Comparison of ENCODE assay signal across 8 cellular contexts in genomic region chr22:21937041-21937820, GRCh38. TPM values are rescaled to one million over a fixed set of nuclear protein-coding genes. Genes with fewer than 3 reads are reported as not detected.
DNase-seq lines count a peak whose midpoint lies in the region; ATAC-seq and TF ChIP-seq lines count a peak whose summit lies in the region.

No MANE protein-coding gene starts in this region.

- H4K20me1 ChIP-seq in DOHH2 (ENCODE audit: control insufficient read depth, insufficient read depth, low read depth, low read length), result no peaks in the 10 kb centered on the region

- H3K9me2 ChIP-seq in DOHH2 (replicated peaks; ENCODE audit: control insufficient read depth, low read length), result no peaks in the 10 kb centered on the region

- no peak for TF ChIP-seq POLR2A in heart left ventricle (IDR thresholded peaks at IDR 0.05)

- TF ChIP-seq CTCF in DOHH2 (IDR thresholded peaks at IDR 0.05; ENCODE audit: low read depth, low read length, poor library complexity, severe bottlenecking) (no peak), heart left ventricle (IDR thresholded peaks at IDR 0.05) (no peak), psoas muscle (IDR thresholded peaks at IDR 0.05) (no peak)

- peaks cover 38% of the 10 kb centered on the region for H3K4me1 ChIP-seq in DOHH2 (ENCODE audit: control insufficient read depth, low read length)
- peaks cover 31 to 71% (median 62%) of the 10 kb centered on the region in 12 donors for H3K4me1 ChIP-seq in heart left ventricle
- H3K4me1 ChIP-seq in psoas muscle, result peaks cover 24% of the 10 kb centered on the region

- H3K4me2 ChIP-seq in DOHH2 (ENCODE audit: low read length), result peak overlapping the region; percentile 92

- 43 to 68% (median 57%) methylated on average over 19 to 20 of the region's 20 CpGs for WGBS in heart left ventricle, 4 donors
- WGBS in psoas muscle, 3 donors, result 30 to 47% (median 33%) methylated on average over 18 to 20 of the region's 20 CpGs

- H3K79me2 ChIP-seq in DOHH2 (ENCODE audit: control insufficient read depth, low read length), result no peaks in the 10 kb centered on the region

- H3K27me3 ChIP-seq in DOHH2 (ENCODE audit: control insufficient read depth, low read length) (no peaks in the 10 kb centered on the region), heart left ventricle (no peaks in the 10 kb centered on the region), psoas muscle (ENCODE audit: insufficient read depth in 3 of 3, low read length in 2 of 3) (peaks cover 0 to under 1% (median 0%) of the 10 kb centered on the region in 3 donors)

- ATAC-seq in heart left ventricle (peak in 2 of 4 donors; percentile 1 to 19), psoas muscle (peak in 2 of 4 donors; percentile 21 to 35), HG03045 (IDR thresholded peaks at IDR 0.05; ENCODE audit: unreplicated experiment) (no peak), HG02763 (IDR thresholded peaks at IDR 0.05; ENCODE audit: unreplicated experiment) (no peak)

- H3F3A ChIP-seq in DOHH2 (ENCODE audit: control insufficient read depth, insufficient read depth), result no peaks in the 10 kb centered on the region

- DNase-seq in SKM-1 (lab: John Stamatoyannopoulos, UW; ENCODE audit: unreplicated experiment) (peak; percentile 16), heart left ventricle (peak in 3 of 5 donors; percentile 39 to 59 (median 55)), psoas muscle (peak; percentile 53 to 73), EL (no peak), NCI-H128 (lab: John Stamatoyannopoulos, UW; ENCODE audit: unreplicated experiment) (no peak)

- peak overlapping the region; percentile 74; the same call in 1 of the 2 replicates for H3K4me3 ChIP-seq in DOHH2 (ENCODE audit: low read length)
- H3K4me3 ChIP-seq in heart left ventricle, result peak overlapping the region in 10 of 12 donors; percentile 43 to 67 (median 64)
- peak overlapping the region; percentile 59 for H3K4me3 ChIP-seq in psoas muscle

- intact Hi-C loops in heart left ventricle (cut with DNase I) (loop anchor here in 8 of 10 donors (5.0 to 10.0 kb wide), 7 partner anchors 45 to 225 kb away; partner anchors contain the start of genes MAPK1 (in 2 of the 8) and TOP3B (in 1 of the 8)), psoas muscle (cut with DNase I) (loop anchor here (5.0 kb wide), 3 partner anchors 70 to 225 kb away; partner anchors contain the start of gene MAPK1 (in 1 of the 2))

- peaks cover 3% of the 10 kb centered on the region; the same call in 1 of the 2 replicates for H3K36me3 ChIP-seq in DOHH2 (ENCODE audit: control insufficient read depth, low read length)
- H3K36me3 ChIP-seq in heart left ventricle, result peaks cover under 1 to 51% (median 38%) of the 10 kb centered on the region in 9 donors
- peaks cover 0 to 35% of the 10 kb centered on the region in 2 donors for H3K36me3 ChIP-seq in psoas muscle (ENCODE audit: insufficient read depth in 1 of 2, low read depth in 1 of 2)

- H3K27ac ChIP-seq in DOHH2 (ENCODE audit: low read depth, low read length) (no peak overlapping the region), heart left ventricle (peak overlapping the region; percentile 88 to 98 (median 96)), psoas muscle (peak overlapping the region; percentile 84)

- H3K9me3 ChIP-seq in DOHH2 (ENCODE audit: control insufficient read depth, insufficient read depth, low read length), result no peaks in the 10 kb centered on the region
- no peaks in the 10 kb centered on the region for H3K9me3 ChIP-seq in heart left ventricle
- H3K9me3 ChIP-seq in psoas muscle, result no peaks in the 10 kb centered on the region

RNA-seq across cellular contexts. Expression of gene PPM1F, which starts 15.4 kb away (rescaled TPM):
- total RNA-seq in heart left ventricle (10 to 100 TPM; 13.9 to 51.1 (median 21.1) TPM), psoas muscle (10 to 100 TPM; 11.9 to 29.5 (median 15.7) TPM)
- polyA plus RNA-seq in heart left ventricle (10 to 100 TPM; 12.1 to 19.3 TPM), psoas muscle (10 to 100 TPM in 2 of 3 donors, 1 to 10 TPM in 1; 8.1 to 13.1 (median 11.8) TPM)

RNA-seq across cellular contexts. Expression of gene TOP3B, which starts 45.4 kb away (rescaled TPM):
- total RNA-seq in heart left ventricle (10 to 100 TPM in 7 of 9 donors, 1 to 10 TPM in 2; 9.6 to 12.9 (median 11.2) TPM), psoas muscle (10 to 100 TPM in 1 of 4 donors, 1 to 10 TPM in 3; 5.4 to 12.2 (median 9.0) TPM)
- polyA plus RNA-seq in heart left ventricle (1 to 10 TPM; 9.5 to 9.9 TPM), psoas muscle (10 to 100 TPM in 1 of 3 donors, 1 to 10 TPM in 2; 6.4 to 13.5 (median 8.1) TPM)

Comparison
In these comparisons a context has a peak if more than half of its experiments do, and no peak if none do; other contexts are left out.
1. DNase-seq: peak in SKM-1 (single experiment), heart left ventricle (3 of 5) and psoas muscle (2 of 2); none in EL (single experiment) and NCI-H128 (single experiment).
2. Peak in every context shown above with its lines, with median percentiles within 50 percentile points of each other: H3K4me3 ChIP-seq.